In the genomic region with DNA sequence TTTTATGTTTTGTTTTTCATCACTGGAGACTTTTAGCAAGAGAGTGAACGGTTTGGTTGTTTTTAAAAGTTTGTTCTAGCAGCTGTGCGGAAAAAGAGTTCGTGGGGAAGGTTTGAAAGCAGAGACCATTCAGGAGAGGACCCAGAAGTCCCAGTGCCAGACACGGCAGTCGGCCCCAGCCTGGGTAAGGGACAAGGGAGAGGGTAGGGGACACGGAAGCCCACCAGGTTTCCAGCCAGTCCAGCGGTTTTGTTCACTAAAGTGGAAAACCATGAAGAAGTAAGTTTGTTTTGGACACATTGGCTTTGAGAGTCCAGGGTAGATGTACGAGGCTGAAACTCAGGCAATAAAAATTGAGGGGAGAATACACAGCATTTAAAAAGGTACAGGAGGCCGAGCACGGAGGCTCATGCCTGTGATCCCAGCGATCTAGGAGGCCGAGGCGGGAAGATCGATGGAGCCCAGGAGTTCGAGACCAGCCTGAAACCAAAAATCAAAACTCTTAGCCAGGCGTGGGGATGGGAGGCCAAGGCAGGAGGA, we compare ENCODE assay signal across 8 cellular contexts. TPM values are rescaled to one million over a fixed set of nuclear protein-coding genes. Genes with fewer than 3 reads are reported as not detected.
A peak's percentile ranks its signal among the peaks of the same experiment; 100 is the strongest.
DNase-seq lines count a peak whose midpoint lies in the region; ATAC-seq, FAIRE-seq and TF ChIP-seq lines count a peak whose summit lies in the region.

No MANE protein-coding gene starts in this region.

- no peak for TF ChIP-seq POLR2A in endothelial cell of umbilical vein (IDR thresholded peaks at IDR 0.05; ENCODE audit: low read depth, low read length)

- H4K20me1 ChIP-seq in OCI-LY3 (ENCODE audit: insufficient read depth, low read length) (no peaks in the 10 kb centered on the region), endothelial cell of umbilical vein (replicated peaks; ENCODE audit: control insufficient read depth, extremely low read depth, insufficient read depth, low read length) (no peaks in the 10 kb centered on the region)

- H3K9me3 ChIP-seq in OCI-LY3 (ENCODE audit: insufficient read depth, low read length) (no peaks in the 10 kb centered on the region), endothelial cell of umbilical vein (replicated peaks; ENCODE audit: control insufficient read depth, insufficient read depth, low read length) (no peaks in the 10 kb centered on the region)

- BruUV-seq in Calu3 (replicated peaks; lab: Mats Ljungman, UMichigan): TSS peak; percentile 66
- BruUV-seq in endothelial cell of umbilical vein (replicated peaks; lab: Mats Ljungman, UMichigan): TSS peak; percentile 90

- peaks cover 26% of the 10 kb centered on the region for H3K36me3 Mint-ChIP-seq in Calu3 (ENCODE audit: insufficient read depth, unreplicated experiment)
- peaks cover 4% of the 10 kb centered on the region for H3K36me3 Mint-ChIP-seq in osteocyte (ENCODE audit: unreplicated experiment)

- H3K9ac ChIP-seq in OCI-LY3 (ENCODE audit: low read length) (peak overlapping the region; percentile 85), endothelial cell of umbilical vein (replicated peaks; ENCODE audit: extremely low read depth, insufficient read depth, low read length) (no peak overlapping the region)

- H3K79me2 ChIP-seq in OCI-LY3 (ENCODE audit: low read length) (no peaks in the 10 kb centered on the region), endothelial cell of umbilical vein (ENCODE audit: control insufficient read depth, insufficient read depth, low read length) (no peaks in the 10 kb centered on the region)

- no peaks in the 10 kb centered on the region for H3K36me3 ChIP-seq in OCI-LY3 (replicated peaks; ENCODE audit: low read depth, low read length)
- no peaks in the 10 kb centered on the region for H3K36me3 ChIP-seq in endothelial cell of umbilical vein (ENCODE audit: control insufficient read depth in 2 of 2, extremely low read depth in 1 of 2, insufficient read depth in 2 of 2, low read length in 2 of 2)

- peak overlapping the region; percentile 88 for H3K27ac Mint-ChIP-seq in Calu3 (ENCODE audit: unreplicated experiment)
- peak overlapping the region; percentile 88 for H3K27ac Mint-ChIP-seq in osteocyte (ENCODE audit: unreplicated experiment)

- H3K9me1 ChIP-seq in endothelial cell of umbilical vein (replicated peaks; ENCODE audit: control insufficient read depth, extremely low read depth, insufficient read depth, low read length): no peaks in the 10 kb centered on the region

- intact Hi-C loops in Calu3 (cut with micrococcal nuclease; ENCODE audit: unreplicated experiment) (no loop called here), endothelial cell of umbilical vein (cut with micrococcal nuclease) (loop anchor here (5.0 kb wide), 1 partner anchor 267 kb away; a partner anchor contains a TSS)

- no peak for ATAC-seq in GM18520 (IDR thresholded peaks at IDR 0.05; ENCODE audit: unreplicated experiment)
- ATAC-seq in HG03442 (IDR thresholded peaks at IDR 0.05; ENCODE audit: unreplicated experiment): no peak
- no peak for ATAC-seq in GM19328 (IDR thresholded peaks at IDR 0.05; ENCODE audit: unreplicated experiment)

- H3K4me3 Mint-ChIP-seq in Calu3 (ENCODE audit: low read depth, unreplicated experiment) (peak overlapping the region; percentile 85), osteocyte (ENCODE audit: unreplicated experiment) (peak overlapping the region; percentile 79)

- TF ChIP-seq CTCF in Calu3 (IDR thresholded peaks at IDR 0.05; ENCODE audit: unreplicated experiment): no peak
- no peak for TF ChIP-seq CTCF in OCI-LY3 (IDR thresholded peaks at IDR 0.05; ENCODE audit: low read depth, low read length)
- TF ChIP-seq CTCF in endothelial cell of umbilical vein (IDR thresholded peaks at IDR 0.05; ENCODE audit: extremely low read depth in 1 of 2, insufficient read depth in 1 of 2, low read depth in 1 of 2, low read length in 2 of 2): no peak
- TF ChIP-seq CTCF in osteocyte (IDR thresholded peaks at IDR 0.05): no peak

- no peaks in the 10 kb centered on the region for H3K9me3 Mint-ChIP-seq in Calu3 (ENCODE audit: low read depth, unreplicated experiment)
- no peaks in the 10 kb centered on the region for H3K9me3 Mint-ChIP-seq in osteocyte (ENCODE audit: unreplicated experiment)

- dilution Hi-C loops in endothelial cell of umbilical vein (cut with MboI; ENCODE audit: extremely low pct_ligation_motif_present, low sequenced_read_pairs): no loop called here

- DNase-seq in Calu3 (no peak), endothelial cell of umbilical vein (ENCODE audit: low read depth, low spot score) (no peak), osteocyte (ENCODE audit: extremely low spot score, unreplicated experiment) (no peak), D341Med (ENCODE audit: low spot score) (no peak)

- POLR2A ChIA-PET in endothelial cell of umbilical vein (lab: Charles Lee): no interaction called here

- H3K27me3 Mint-ChIP-seq in Calu3 (ENCODE audit: unreplicated experiment) (no peaks in the 10 kb centered on the region), osteocyte (ENCODE audit: unreplicated experiment) (peaks cover 2% of the 10 kb centered on the region)

- H3K27me3 ChIP-seq in OCI-LY3 (ENCODE audit: low read depth, low read length): no peaks in the 10 kb centered on the region
- H3K27me3 ChIP-seq in endothelial cell of umbilical vein (ENCODE audit: control insufficient read depth in 2 of 2, insufficient read depth in 2 of 2, low read length in 2 of 2): no peaks in the 10 kb centered on the region

- H3K4me1 Mint-ChIP-seq in Calu3 (ENCODE audit: low read depth, unreplicated experiment): peaks cover 8% of the 10 kb centered on the region
- H3K4me1 Mint-ChIP-seq in osteocyte (ENCODE audit: unreplicated experiment): peaks cover 22% of the 10 kb centered on the region

- no peak for FAIRE-seq in endothelial cell of umbilical vein (lab: Jason Lieb, UNC)

- H2AFZ ChIP-seq in OCI-LY3 (ENCODE audit: low read depth, low read length) (peak overlapping the region; percentile 89; the same call in 1 of the 2 replicates), endothelial cell of umbilical vein (ENCODE audit: low read depth, low read length) (peak overlapping the region; percentile 63)

- H3K4me2 ChIP-seq in OCI-LY3 (ENCODE audit: low read length): peak overlapping the region; percentile 99
- H3K4me2 ChIP-seq in endothelial cell of umbilical vein (ENCODE audit: insufficient read depth, low read length): peak overlapping the region; percentile 3

- H3K27ac ChIP-seq in OCI-LY3 (ENCODE audit: low read length) (peak overlapping the region; percentile 40; the same call in 1 of the 2 replicates), endothelial cell of umbilical vein (ENCODE audit: insufficient read depth, low read depth, low read length) (no peak overlapping the region)

- H3K4me1 ChIP-seq in OCI-LY3 (ENCODE audit: low read length) (peaks cover 9% of the 10 kb centered on the region), endothelial cell of umbilical vein (ENCODE audit: control insufficient read depth, extremely low read depth, insufficient read depth, low read length) (peaks cover 5% of the 10 kb centered on the region)

- H3K4me3 ChIP-seq in OCI-LY3 (ENCODE audit: low read length): peak overlapping the region; percentile 94
- H3K4me3 ChIP-seq in endothelial cell of umbilical vein (replicated peaks in 1 of 3; ENCODE audit: insufficient read depth in 1 of 3, low read depth in 1 of 3, low read length in 3 of 3): peak overlapping the region in 1 of 3 experiments; percentile 16

- CTCF ChIA-PET in Calu3 (lab: Charles Lee) (no interaction called here), endothelial cell of umbilical vein (lab: Charles Lee) (interaction anchor here (2.1 kb wide), 1 partner anchor 291 kb away, joined by 6 read pairs; no protein-coding TSS in a partner anchor)

TF ChIP-seq in endothelial cell of umbilical vein, 7 proteins besides CTCF, POLR2A, EP300 and RAD21:
- TF ChIP-seq FOS (IDR thresholded peaks at IDR 0.05; ENCODE audit: borderline replicate concordance, insufficient read depth, low read length) (no peak), MYC (IDR thresholded peaks at IDR 0.05; ENCODE audit: low read depth, low read length) (no peak), GATA2 (IDR thresholded peaks at IDR 0.05; ENCODE audit: insufficient read depth, insufficient read length, low read depth, low read length) (no peak), POLR2AphosphoS5 (IDR thresholded peaks at IDR 0.05; ENCODE audit: insufficient read depth, low read depth, low read length) (no peak), EZH2 (IDR thresholded peaks at IDR 0.05; ENCODE audit: borderline replicate concordance, low read depth, low read length, severe bottlenecking) (no peak), JUN (IDR thresholded peaks at IDR 0.05; ENCODE audit: borderline replicate concordance, insufficient read depth, insufficient read length, low read depth) (no peak)
- TF ChIP-seq, protein P1, sequence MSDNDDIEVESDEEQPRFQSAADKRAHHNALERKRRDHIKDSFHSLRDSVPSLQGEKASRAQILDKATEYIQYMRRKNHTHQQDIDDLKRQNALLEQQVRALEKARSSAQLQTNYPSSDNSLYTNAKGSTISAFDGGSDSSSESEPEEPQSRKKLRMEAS (IDR thresholded peaks at IDR 0.05; ENCODE audit: insufficient read depth, insufficient read length): no peak
TF ChIP-seq in endothelial cell of umbilical vein: peak in this region for 0.

RNA-seq across cellular contexts. Expression of a gene that starts 36.4 kb away (rescaled TPM):
- total RNA-seq in Calu3 (2022) (0.51 and 0.61 TPM in 2 replicates), endothelial cell of umbilical vein (60.7 and 70.8 TPM in 2 replicates), osteocyte (18.5 and 19.6 TPM in 2 replicates)
- polyA plus RNA-seq in endothelial cell of umbilical vein: 10.9 and 11.9 TPM in 2 replicates
- polyA plus RNA-seq in endothelial cell of umbilical vein (2011; cell fraction: cytosol; rRNA removed): 13.0 and 13.5 TPM in 2 replicates
- polyA plus RNA-seq in endothelial cell of umbilical vein (2011; cell fraction: nucleus; rRNA removed): 5.9 and 6.3 TPM in 2 replicates
- polyA plus RNA-seq in endothelial cell of umbilical vein (2012): 26.4 and 27.8 TPM in 2 replicates
- polyA minus RNA-seq in endothelial cell of umbilical vein: 13.2 and 17.4 TPM in 2 replicates
- not detected for polyA minus RNA-seq in endothelial cell of umbilical vein (2011; cell fraction: cytosol; rRNA and poly(A)+ RNA removed)
- polyA minus RNA-seq in endothelial cell of umbilical vein (2011; cell fraction: nucleus; rRNA and poly(A)+ RNA removed): 4.1 and 4.5 TPM in 2 replicates

RNA-seq across cellular contexts. Expression of a gene that starts 56.8 kb away (rescaled TPM):
- total RNA-seq in Calu3 (2022) (14.1 and 17.9 TPM in 2 replicates), endothelial cell of umbilical vein (4.4 and 7.0 TPM in 2 replicates), osteocyte (0.78 and 1.2 TPM in 2 replicates)
- polyA plus RNA-seq in endothelial cell of umbilical vein: 4.1 and 5.6 TPM in 2 replicates
- 2.9 and 5.4 TPM in 2 replicates for polyA plus RNA-seq in endothelial cell of umbilical vein (2011; cell fraction: cytosol; rRNA removed)
- polyA plus RNA-seq in endothelial cell of umbilical vein (2011; cell fraction: nucleus; rRNA removed): 4.1 and 4.7 TPM in 2 replicates
- polyA plus RNA-seq in endothelial cell of umbilical vein (2012): 5.5 and 10.8 TPM in 2 replicates
- polyA minus RNA-seq in endothelial cell of umbilical vein: 4.8 and 9.4 TPM in 2 replicates
- polyA minus RNA-seq in endothelial cell of umbilical vein (2011; cell fraction: cytosol; rRNA and poly(A)+ RNA removed): 2.9 TPM
- 4.8 TPM in 2 replicates for polyA minus RNA-seq in endothelial cell of umbilical vein (2011; cell fraction: nucleus; rRNA and poly(A)+ RNA removed)

Comparison
In these comparisons a context has a peak if more than half of its experiments do, and no peak if none do; other contexts are left out.
1. RNA of a gene that starts 36.4 kb away (total RNA-seq): 60.7 to 70.8 TPM in endothelial cell of umbilical vein and 18.5 to 19.6 TPM in osteocyte; 0.51 to 0.61 TPM in Calu3; every median in the first group is over 10 times any median in the second.